In the genomic region with DNA sequence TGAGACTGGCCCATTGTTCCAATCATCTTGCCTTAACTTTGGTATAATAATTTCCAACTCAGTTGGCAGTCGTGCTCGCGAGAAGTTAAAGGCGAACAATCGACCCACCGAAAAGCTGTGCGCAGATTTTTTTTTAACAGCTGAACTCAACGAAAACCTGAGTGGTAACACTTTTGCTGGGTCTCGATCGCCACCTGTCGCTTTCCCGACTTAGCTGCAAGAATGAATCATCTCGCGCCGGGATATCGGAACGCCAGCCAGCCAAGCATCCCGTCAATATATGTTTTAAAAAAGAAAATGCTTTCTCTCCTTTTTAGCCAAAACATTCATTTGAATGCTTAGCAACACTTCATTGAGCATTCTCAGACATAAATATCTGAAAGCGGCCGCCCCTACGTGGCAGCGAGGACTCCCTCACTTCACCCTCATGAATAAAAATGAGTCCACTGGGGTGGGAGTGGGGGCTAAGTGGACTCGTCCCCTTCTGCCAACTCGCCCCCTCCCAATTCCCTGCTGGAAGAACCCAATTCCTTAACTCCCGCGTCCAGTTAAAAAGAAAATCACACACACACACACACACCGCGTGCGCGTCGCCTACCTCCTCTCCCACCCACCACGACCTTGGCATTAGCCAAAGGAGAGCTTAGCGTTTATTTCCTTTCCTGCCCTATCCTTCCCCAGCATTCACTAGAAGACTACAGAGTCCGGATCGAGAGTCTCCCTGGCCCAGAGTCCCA, we compare ENCODE assay signal across 8 cellular contexts. TPM values are rescaled to one million over a fixed set of nuclear protein-coding genes. Genes with fewer than 3 reads are reported as not detected.
DNase-seq lines count a peak whose midpoint lies in the region; ATAC-seq, FAIRE-seq and TF ChIP-seq lines count a peak whose summit lies in the region.

No MANE protein-coding gene starts in this region.

- peak overlapping the region; percentile 92 for H3K4me2 ChIP-seq in astrocyte (ENCODE audit: low read length)
- H3K4me2 ChIP-seq in parathyroid adenoma (ENCODE audit: low read length) = peak overlapping the region; percentile 71

- peak; percentile 56 to 85 for TF ChIP-seq CTCF in Caco-2 (IDR thresholded peaks at IDR 0.05; ENCODE audit: insufficient read depth in 1 of 2, low read depth in 1 of 2, low read length in 1 of 2, severe bottlenecking in 1 of 2, unreplicated experiment in 1 of 2)
- peak; percentile 82 for TF ChIP-seq CTCF in HFFc6 (IDR thresholded peaks at IDR 0.05)
- peak; percentile 86 for TF ChIP-seq CTCF in astrocyte (IDR thresholded peaks at IDR 0.05; ENCODE audit: insufficient read depth, low read depth, low read length)
- TF ChIP-seq CTCF in parathyroid adenoma (IDR thresholded peaks at IDR 0.05) = peak; percentile 12

- H3K27me3 ChIP-seq in Caco-2 (replicated peaks; ENCODE audit: control insufficient read depth, insufficient read depth, low read length) = no peaks in the 10 kb centered on the region
- H3K27me3 ChIP-seq in astrocyte (ENCODE audit: insufficient read depth, low read length) = peaks cover 3% of the 10 kb centered on the region
- peaks cover 10% of the 10 kb centered on the region for H3K27me3 ChIP-seq in parathyroid adenoma (ENCODE audit: control insufficient read depth, insufficient read depth, low read length)

- H3K9me3 Mint-ChIP-seq in Caco-2 (ENCODE audit: unreplicated experiment) (no peaks in the 10 kb centered on the region), HFFc6 (no peaks in the 10 kb centered on the region), astrocyte (ENCODE audit: unreplicated experiment) (no peaks in the 10 kb centered on the region)

- H3K27ac ChIP-seq in astrocyte (ENCODE audit: low read depth, low read length) = peak overlapping the region; percentile 97
- H3K27ac ChIP-seq in parathyroid adenoma = no peak overlapping the region

- H3K4me1 Mint-ChIP-seq in Caco-2 (ENCODE audit: low read depth, unreplicated experiment) = peaks cover 16% of the 10 kb centered on the region
- peaks cover 70% of the 10 kb centered on the region for H3K4me1 Mint-ChIP-seq in HFFc6 (ENCODE audit: low read depth)
- H3K4me1 Mint-ChIP-seq in astrocyte (ENCODE audit: low read depth, unreplicated experiment) = peaks cover 21% of the 10 kb centered on the region

- BruUV-seq in Caco-2 (replicated peaks; lab: Mats Ljungman, UMichigan) = no TSS peak

- CTCF ChIA-PET in Caco-2 (lab: Charles Lee) = interaction anchor here (0.6 to 2.2 kb wide), 14 partner anchors 13 to 1420 kb away, joined by 3 to 8 read pairs (median 4); no protein-coding TSS in a partner anchor

- H3K79me2 ChIP-seq in astrocyte (ENCODE audit: insufficient read depth, low read length) = peaks cover 56% of the 10 kb centered on the region
- H3K79me2 ChIP-seq in parathyroid adenoma = no peaks in the 10 kb centered on the region

- intact Hi-C loops in Caco-2 (cut with micrococcal nuclease; ENCODE audit: unreplicated experiment) (loop anchor here (1.0 to 10.0 kb wide), 7 partner anchors 21 to 452 kb away; no protein-coding TSS in a partner anchor), left ventricle myocardium superior (cut with micrococcal nuclease) (no loop called here)

- H4K20me1 ChIP-seq in astrocyte (ENCODE audit: insufficient read depth, low read length) = peaks cover 29% of the 10 kb centered on the region

- H3K4me3 ChIP-seq in Caco-2 (ENCODE audit: low read depth, low read length) (peak overlapping the region; percentile 45), astrocyte (ENCODE audit: insufficient read depth, low read depth, low read length) (peak overlapping the region; percentile 99), parathyroid adenoma (ENCODE audit: low read depth, low read length) (peak overlapping the region; percentile 42)

- H3K27me3 Mint-ChIP-seq in Caco-2 (ENCODE audit: insufficient read depth, unreplicated experiment) (no peaks in the 10 kb centered on the region), HFFc6 (ENCODE audit: insufficient read depth) (peaks cover 14% of the 10 kb centered on the region), astrocyte (ENCODE audit: low read depth, unreplicated experiment) (peaks cover 18% of the 10 kb centered on the region)

- ATAC-seq in left ventricle myocardium superior (peak; percentile 13), GM21717 (IDR thresholded peaks at IDR 0.05; ENCODE audit: unreplicated experiment) (no peak), HG03521 (IDR thresholded peaks at IDR 0.05; ENCODE audit: unreplicated experiment) (no peak)

- H3K4me3 Mint-ChIP-seq in Caco-2 (ENCODE audit: unreplicated experiment) (peak overlapping the region; percentile 82), HFFc6 (peak overlapping the region; percentile 100), astrocyte (ENCODE audit: unreplicated experiment) (peak overlapping the region; percentile 95)

- H2AFZ ChIP-seq in astrocyte (ENCODE audit: low read depth, low read length) (peak overlapping the region; percentile 45), parathyroid adenoma (peak overlapping the region; percentile 54)

- peak overlapping the region; percentile 43 for H3K27ac Mint-ChIP-seq in Caco-2 (ENCODE audit: unreplicated experiment)
- H3K27ac Mint-ChIP-seq in HFFc6 = peak overlapping the region; percentile 98
- H3K27ac Mint-ChIP-seq in astrocyte (ENCODE audit: unreplicated experiment) = peak overlapping the region; percentile 94

- H3K9me3 ChIP-seq in Caco-2 (no peaks in the 10 kb centered on the region), astrocyte (ENCODE audit: insufficient read depth, low read depth, low read length) (no peaks in the 10 kb centered on the region), parathyroid adenoma (ENCODE audit: control insufficient read depth, low read length) (no peaks in the 10 kb centered on the region)

- H3K36me3 ChIP-seq in Caco-2 (ENCODE audit: control insufficient read depth, insufficient read depth, low read length) (no peaks in the 10 kb centered on the region), astrocyte (ENCODE audit: insufficient read depth, low read length) (no peaks in the 10 kb centered on the region), parathyroid adenoma (ENCODE audit: control insufficient read depth, insufficient read depth, low read length) (no peaks in the 10 kb centered on the region)

- H3K9ac ChIP-seq in astrocyte (ENCODE audit: low read length) (peak overlapping the region; percentile 99), parathyroid adenoma (no peak overlapping the region)

- H3K36me3 Mint-ChIP-seq in Caco-2 (ENCODE audit: insufficient read depth, unreplicated experiment) (peaks cover 6% of the 10 kb centered on the region), HFFc6 (ENCODE audit: low read depth) (peaks cover 39% of the 10 kb centered on the region), astrocyte (ENCODE audit: low read depth, unreplicated experiment) (peaks cover 3% of the 10 kb centered on the region)

- POLR2A ChIA-PET in Caco-2 (lab: Charles Lee) = interaction anchor here (0.6 kb wide), 2 partner anchors 34 to 587 kb away, joined by 3 to 4 read pairs; no protein-coding TSS in a partner anchor

- FAIRE-seq in astrocyte (lab: Jason Lieb, UNC) = peak; percentile 78

- DNase-seq in Caco-2 (peak; percentile 82), HFFc6 (peak; percentile 92), NOMO-1 treated with DMSO at 0.1 percent for 48 hours (lab: John Stamatoyannopoulos, UW; ENCODE audit: unreplicated experiment) (peak; percentile 56), astrocyte (ENCODE audit: low read depth) (peak; percentile 87), left ventricle myocardium superior (peak; percentile 74)

- peaks cover 10% of the 10 kb centered on the region for H3K4me1 ChIP-seq in Caco-2
- peaks cover 49% of the 10 kb centered on the region for H3K4me1 ChIP-seq in astrocyte (ENCODE audit: insufficient read depth, low read length)
- H3K4me1 ChIP-seq in parathyroid adenoma = peaks cover 3% of the 10 kb centered on the region

RNA-seq across cellular contexts. Expression of a gene that starts 1.5 kb away (rescaled TPM):
- total RNA-seq in Caco-2 (2022) (61.8 and 68.0 TPM in 2 replicates), astrocyte (106 and 202 TPM in 2 replicates), left ventricle myocardium superior (9.5 TPM)
- 100 to 1,000 TPM; 205 to 304 (median 227) TPM for total RNA-seq in HFFc6 (2021; fragmentation: NEBNext Ultra II Directional; extraction: Animal tissue kit (Norgen Biotek cat#: 25700))

RNA-seq across cellular contexts. Expression of a gene that starts 39.2 kb away (rescaled TPM):
- total RNA-seq in Caco-2 (2022) (381 and 385 TPM in 2 replicates), astrocyte (429 and 463 TPM in 2 replicates), left ventricle myocardium superior (911 TPM)
- 100 to 1,000 TPM; 473 to 536 (median 489) TPM for total RNA-seq in HFFc6 (2021; fragmentation: NEBNext Ultra II Directional; extraction: Animal tissue kit (Norgen Biotek cat#: 25700))

Comparison
In these comparisons a context has a peak if more than half of its experiments do, and no peak if none do; other contexts are left out.
1. H3K4me3 ChIP-seq: peak in every context shown above with its lines; median percentile 99 in astrocyte; 45 in Caco-2; 42 in parathyroid adenoma.
2. H3K27ac Mint-ChIP-seq: peak in every context shown above with its lines; median percentile 98 in HFFc6; 94 in astrocyte; 43 in Caco-2.
3. CTCF ChIP-seq: peak in every context shown above with its lines; median percentile 86 in astrocyte; 82 in HFFc6; 70 in Caco-2; 12 in parathyroid adenoma.